ENCODE assay signal across 1 cellular context in the genomic region with DNA sequence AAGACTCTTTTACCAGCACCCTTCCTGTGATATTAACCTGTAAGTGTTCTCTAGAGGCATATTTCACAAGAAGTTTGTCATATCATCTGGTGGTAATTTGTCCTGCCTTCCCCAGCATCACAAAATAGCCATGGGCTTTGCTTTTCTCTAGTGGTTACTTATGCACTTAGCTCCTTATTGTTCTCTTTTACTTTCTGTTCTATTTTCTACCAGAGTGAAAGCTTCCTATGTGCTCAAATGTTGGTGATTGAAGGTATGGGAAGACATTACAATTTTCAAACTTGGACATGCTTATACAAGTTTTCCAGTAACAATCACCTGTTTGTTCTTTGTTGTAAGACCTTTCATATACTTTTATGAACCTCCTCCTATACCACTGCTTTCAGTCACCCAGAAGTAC.
TF ChIP-seq lines count a peak whose summit lies in the region.

No MANE protein-coding gene starts in this region.

TF ChIP-seq in A549, 52 proteins besides CTCF, POLR2A, EP300 and RAD21 (continued from another document):
- TF ChIP-seq, protein P1, sequence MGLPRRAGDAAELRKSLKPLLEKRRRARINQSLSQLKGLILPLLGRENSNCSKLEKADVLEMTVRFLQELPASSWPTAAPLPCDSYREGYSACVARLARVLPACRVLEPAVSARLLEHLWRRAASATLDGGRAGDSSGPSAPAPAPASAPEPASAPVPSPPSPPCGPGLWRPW (IDR thresholded peaks at IDR 0.05), result no peak
- TF ChIP-seq KDM5A (IDR thresholded peaks at IDR 0.05), result no peak
- TF ChIP-seq CEBPB (IDR thresholded peaks at IDR 0.05), result no peak
- TF ChIP-seq CHD2 (IDR thresholded peaks at IDR 0.05; ENCODE audit: low read length, partially characterized antibody), result no peak
- TF ChIP-seq HDAC2 (IDR thresholded peaks at IDR 0.05), result no peak
- no peak for TF ChIP-seq GATA3 (IDR thresholded peaks at IDR 0.05; ENCODE audit: borderline replicate concordance)
- TF ChIP-seq, protein P2, sequence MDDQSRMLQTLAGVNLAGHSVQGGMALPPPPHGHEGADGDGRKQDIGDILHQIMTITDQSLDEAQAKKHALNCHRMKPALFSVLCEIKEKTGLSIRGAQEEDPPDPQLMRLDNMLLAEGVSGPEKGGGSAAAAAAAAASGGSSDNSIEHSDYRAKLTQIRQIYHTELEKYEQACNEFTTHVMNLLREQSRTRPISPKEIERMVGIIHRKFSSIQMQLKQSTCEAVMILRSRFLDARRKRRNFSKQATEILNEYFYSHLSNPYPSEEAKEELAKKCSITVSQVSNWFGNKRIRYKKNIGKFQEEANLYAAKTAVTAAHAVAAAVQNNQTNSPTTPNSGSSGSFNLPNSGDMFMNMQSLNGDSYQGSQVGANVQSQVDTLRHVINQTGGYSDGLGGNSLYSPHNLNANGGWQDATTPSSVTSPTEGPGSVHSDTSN (IDR thresholded peaks at IDR 0.05), result no peak
- no peak for TF ChIP-seq FOSL2 (IDR thresholded peaks at IDR 0.05)
- TF ChIP-seq FOSL2 (CRISPR knock-in tag; IDR thresholded peaks at IDR 0.05), result no peak
- TF ChIP-seq, protein P3, sequence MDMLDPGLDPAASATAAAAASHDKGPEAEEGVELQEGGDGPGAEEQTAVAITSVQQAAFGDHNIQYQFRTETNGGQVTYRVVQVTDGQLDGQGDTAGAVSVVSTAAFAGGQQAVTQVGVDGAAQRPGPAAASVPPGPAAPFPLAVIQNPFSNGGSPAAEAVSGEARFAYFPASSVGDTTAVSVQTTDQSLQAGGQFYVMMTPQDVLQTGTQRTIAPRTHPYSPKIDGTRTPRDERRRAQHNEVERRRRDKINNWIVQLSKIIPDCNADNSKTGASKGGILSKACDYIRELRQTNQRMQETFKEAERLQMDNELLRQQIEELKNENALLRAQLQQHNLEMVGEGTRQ (IDR thresholded peaks at IDR 0.05), result no peak
